25 cellular contexts compared by ENCODE assay signal in the genomic region with DNA sequence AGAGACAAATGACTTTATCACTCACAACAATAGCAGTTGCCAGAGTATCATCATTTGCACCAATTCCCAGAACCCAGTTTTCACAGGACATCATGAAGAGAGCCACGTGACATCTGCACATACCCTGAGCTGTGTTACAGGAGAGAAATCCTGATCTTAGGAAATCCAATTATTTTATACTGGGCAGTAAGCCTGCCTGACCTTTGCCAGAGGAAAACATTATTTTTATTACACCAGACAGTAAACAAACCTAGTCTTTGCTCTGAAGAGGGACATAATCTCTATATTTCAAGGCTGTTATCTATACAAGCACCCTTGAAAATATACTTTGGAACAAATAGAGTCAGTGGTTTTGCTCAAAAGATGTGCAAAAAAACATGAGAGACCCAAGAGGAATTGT.
"Had no signal": no experiment of that assay in that cellular context is flagged by ENCODE, and none has a peak within 500 bp of the region (broad histone marks: within the 10 kb centered on the region; RNA-seq: fewer than 3 reads in every experiment).

No MANE protein-coding gene starts in this region.

- H3K27me3 ChIP-seq: Peyer's patch, SJSA1 had no signal

- H3K9me3 ChIP-seq: Peyer's patch, SJSA1 had no signal

- DNase-seq: IMR-90; Karpas-422; KG1; MM.1S; NCI-H1092 treated with DMSO at 0.1 percent for 48 hours; NCI-H1436; NCI-H187; NCI-H2029; NCI-H2081 treated with DMSO at 0.1 percent for 48 hours; NCI-H2171; NCI-H226; NCI-H446; NCI-H510A; NCI-H524 treated with DMSO at 0.1 percent for 48 hours; NCI-H69; NCI-H774; NK-92 treated with Interleukin-12 subunit alpha and Interleukin-12 subunit beta, amount 100 ng/mL, for 24 hours; OCI-M1; PC-9; Peyer's patch; Right ventricle myocardium superior; RPMI8226; SIG-M5 had no signal

- H3K36me3 ChIP-seq: Peyer's patch, SJSA1 had no signal

- H3K4me3 ChIP-seq: PC-9, Peyer's patch, SJSA1, SK-N-MC had no signal

- H3K4me1 ChIP-seq: Peyer's patch, SJSA1 had no signal

- H3K27ac ChIP-seq: PC-9, Peyer's patch, SJSA1, SK-N-MC had no signal
